ENCODE assay signal across 8 cellular contexts in genomic region chr12:68612675-68613074, GRCh38. TPM values are rescaled to one million over a fixed set of nuclear protein-coding genes. Genes with fewer than 3 reads are reported as not detected.
DNase-seq lines count a peak whose midpoint lies in the region; ATAC-seq, FAIRE-seq and TF ChIP-seq lines count a peak whose summit lies in the region.

No MANE protein-coding gene starts in this region.

- intact Hi-C loops in Calu3 (cut with micrococcal nuclease; ENCODE audit: unreplicated experiment) = loop anchor here (5.0 kb wide), 2 partner anchors 75 to 90 kb away; partner anchors contain the start of gene NUP107

- H3K36me3 Mint-ChIP-seq in Calu3 (ENCODE audit: insufficient read depth, unreplicated experiment) = peaks cover 58% of the 10 kb centered on the region

- H3K23ac ChIP-seq in H1 (ENCODE audit: insufficient read length) = no peak overlapping the region

- no peak overlapping the region for H2BK5ac ChIP-seq in H1 (ENCODE audit: low read depth, low read length)

- peaks cover 4% of the 10 kb centered on the region; the same call in 1 of the 2 replicates for H3K23me2 ChIP-seq in H1 (ENCODE audit: low read depth, low read length)

- H2BK20ac ChIP-seq in H1 (ENCODE audit: low read length) = no peak overlapping the region

- H3K27me3 Mint-ChIP-seq in Calu3 (ENCODE audit: unreplicated experiment) = no peaks in the 10 kb centered on the region

- H3K4me3 Mint-ChIP-seq in Calu3 (ENCODE audit: low read depth, unreplicated experiment) = peak overlapping the region; percentile 85

- H4K20me1 ChIP-seq in OCI-LY3 (ENCODE audit: insufficient read depth, low read length) (peaks cover 54% of the 10 kb centered on the region), H1 (replicated peaks in 1 of 2; ENCODE audit: control insufficient read depth in 1 of 2, insufficient read depth in 2 of 2, low read length in 2 of 2) (peaks cover 12 to 16% of the 10 kb centered on the region in 2 experiments), osteoblast (ENCODE audit: insufficient read depth, low read length) (peaks cover 29% of the 10 kb centered on the region)

- no peak overlapping the region for H2BK120ac ChIP-seq in H1 (replicated peaks; ENCODE audit: low read depth, low read length)

- peak overlapping the region; percentile 96 for H3K9ac ChIP-seq in OCI-LY3 (ENCODE audit: low read length)
- no peak overlapping the region for H3K9ac ChIP-seq in H1 (replicated peaks in 1 of 4; ENCODE audit: extremely low read depth in 1 of 4, low read depth in 3 of 4, low read length in 3 of 4)

- H3K27ac Mint-ChIP-seq in Calu3 (ENCODE audit: unreplicated experiment) = peak overlapping the region; percentile 96

- H4K91ac ChIP-seq in H1 (replicated peaks; ENCODE audit: insufficient read length, low read length) = no peak overlapping the region

- no peak overlapping the region for H2BK12ac ChIP-seq in H1 (ENCODE audit: low read depth, low read length)

- DNase-seq in Calu3 (no peak), H1 (ENCODE audit: low read depth in 1 of 2, low spot score in 2 of 2) (no peak), osteoblast (ENCODE audit: insufficient read length, low spot score, missing footprints) (no peak), DMS79 treated with DMSO at 0.1 percent for 48 hours (lab: John Stamatoyannopoulos, UW) (no peak), germinal center (ENCODE audit: low spot score) (no peak), midbrain (lab: John Stamatoyannopoulos, UW) (no peak)

- no peak overlapping the region for H3K18ac ChIP-seq in H1 (ENCODE audit: extremely low read depth, low read length)

- no peaks in the 10 kb centered on the region for H3K27me3 ChIP-seq in OCI-LY3 (ENCODE audit: low read depth, low read length)
- H3K27me3 ChIP-seq in H1 (replicated peaks in 1 of 4; ENCODE audit: control insufficient read depth in 3 of 4, extremely low read depth in 1 of 4, insufficient read depth in 3 of 4, low read length in 3 of 4) = no peaks in the 10 kb centered on the region
- no peaks in the 10 kb centered on the region for H3K27me3 ChIP-seq in osteoblast (ENCODE audit: insufficient read depth, low read length)

- H2AFZ ChIP-seq in OCI-LY3 (ENCODE audit: low read depth, low read length) (no peak overlapping the region), H1 (ENCODE audit: low read length) (no peak overlapping the region), osteoblast (ENCODE audit: low read length) (no peak overlapping the region)

- H2BK15ac ChIP-seq in H1 (ENCODE audit: low read length) = no peak overlapping the region

- FAIRE-seq in H1 (lab: Jason Lieb, UNC) = no peak

- TF ChIP-seq POLR2A in H1 (IDR thresholded peaks at IDR 0.05; ENCODE audit: control extremely low read depth in 1 of 2, low read depth in 2 of 2, low read length in 2 of 2) = no peak

- H3K14ac ChIP-seq in H1 (ENCODE audit: insufficient read length) = no peak overlapping the region

- POLR2A ChIA-PET in H1 (lab: Charles Lee; ENCODE audit: partially characterized antibody) = interaction anchor here (1.0 kb wide), 1 partner anchor 9 kb away, joined by 3 read pairs; no protein-coding TSS in a partner anchor

- H3K79me2 ChIP-seq in OCI-LY3 (ENCODE audit: low read length) (peaks cover 69% of the 10 kb centered on the region), H1 (ENCODE audit: control insufficient read depth in 1 of 2, insufficient read depth in 2 of 2, low read length in 2 of 2) (peaks cover 8 to 64% of the 10 kb centered on the region in 2 experiments), osteoblast (ENCODE audit: insufficient read depth, low read length) (peaks cover 64% of the 10 kb centered on the region)

- no peak for TF ChIP-seq EP300 in H1 (IDR thresholded peaks at IDR 0.05; ENCODE audit: borderline replicate concordance in 1 of 2, low read depth in 2 of 2, low read length in 2 of 2)

- TF ChIP-seq CTCF in Calu3 (IDR thresholded peaks at IDR 0.05; ENCODE audit: unreplicated experiment) = no peak
- TF ChIP-seq CTCF in OCI-LY3 (IDR thresholded peaks at IDR 0.05; ENCODE audit: low read depth, low read length) = no peak
- TF ChIP-seq CTCF in H1 (IDR thresholded peaks at IDR 0.05; ENCODE audit: control extremely low read depth in 1 of 3, insufficient read depth in 1 of 3, low read depth in 1 of 3, low read length in 3 of 3) = no peak
- no peak for TF ChIP-seq CTCF in osteoblast (IDR thresholded peaks at IDR 0.05; ENCODE audit: extremely low read depth, low read depth, low read length)

- peaks cover 33% of the 10 kb centered on the region for H3K4me1 ChIP-seq in OCI-LY3 (ENCODE audit: low read length)
- peaks cover 0 to 12% (median 6%) of the 10 kb centered on the region in 4 experiments; a peak in 6 of 7 replicates for H3K4me1 ChIP-seq in H1 (replicated peaks in 1 of 4; ENCODE audit: control insufficient read depth in 3 of 4, insufficient read depth in 4 of 4, low read length in 3 of 4)
- peaks cover 42% of the 10 kb centered on the region for H3K4me1 ChIP-seq in osteoblast (ENCODE audit: insufficient read depth, low read length)

- no TSS peak for BruUV-seq in Calu3 (replicated peaks; lab: Mats Ljungman, UMichigan)

- no peaks in the 10 kb centered on the region for H3K9me3 Mint-ChIP-seq in Calu3 (ENCODE audit: low read depth, unreplicated experiment)

- TF ChIP-seq RAD21 in H1 (IDR thresholded peaks at IDR 0.05 in 1 of 2, conservative IDR thresholded peaks at IDR 0.05 in 1 of 2; ENCODE audit: low read depth in 2 of 2, low read length in 2 of 2) = no peak

- H3K79me1 ChIP-seq in H1 (ENCODE audit: low read depth, low read length) = 0 out of 2 replicates have a peak, but pooled peaks cover 2% of the 10 kb centered on the region

- H3K4me3 ChIP-seq in OCI-LY3 (ENCODE audit: low read length) (peak overlapping the region; percentile 93), H1 (ENCODE audit: extremely low read depth in 1 of 4, insufficient read depth in 2 of 4, low read depth in 3 of 4, low read length in 4 of 4) (peak overlapping the region in 1 of 4 experiments; percentile 84; a peak in 2 of 8 replicates), osteoblast (ENCODE audit: insufficient read depth, low read length) (peak overlapping the region; percentile 93)

- H3K9me3 ChIP-seq in OCI-LY3 (ENCODE audit: insufficient read depth, low read length) (no peaks in the 10 kb centered on the region), H1 (ENCODE audit: insufficient read depth in 2 of 2, low read depth in 1 of 2, low read length in 1 of 2) (no peaks in the 10 kb centered on the region), osteoblast (ENCODE audit: low read depth, low read length) (no peaks in the 10 kb centered on the region)

- H3K4me2 ChIP-seq in OCI-LY3 (ENCODE audit: low read length) = peak overlapping the region; percentile 96
- peak overlapping the region; percentile 66 to 68; a peak in 1 of 4 replicates for H3K4me2 ChIP-seq in H1 (ENCODE audit: insufficient read depth in 1 of 2, low read depth in 2 of 2, low read length in 2 of 2)
- H3K4me2 ChIP-seq in osteoblast (ENCODE audit: insufficient read depth, low read length) = peak overlapping the region; percentile 81

- H3K36me3 ChIP-seq in OCI-LY3 (replicated peaks; ENCODE audit: low read depth, low read length) (peaks cover 13% of the 10 kb centered on the region), H1 (ENCODE audit: control insufficient read depth in 2 of 4, insufficient read depth in 4 of 4, low read length in 3 of 4) (peaks cover 0 to 5% (median 0%) of the 10 kb centered on the region in 4 experiments; a peak in 2 of 8 replicates), osteoblast (ENCODE audit: insufficient read depth, low read length) (peaks cover 9% of the 10 kb centered on the region)

- no peak overlapping the region for H4K8ac ChIP-seq in H1 (ENCODE audit: extremely low read depth, insufficient read depth, low read length)

- WGBS in H1 (ENCODE audit: extremely low coverage in 1 of 2, insufficient coverage in 1 of 2, insufficient read length in 1 of 2, insufficient replicate concordance in 2 of 2, low coverage in 1 of 2, low lambda C conversion rate in 2 of 2, missing lambda C conversion rate in 1 of 2), 2 experiments = 91% methylated on average over 4 of the region's 4 CpGs; no CpG with 5 or more reads in 1 of the 2 experiments

- no peak overlapping the region for H4K5ac ChIP-seq in H1 (ENCODE audit: insufficient read length, low read depth, low read length)

- H3K4me1 Mint-ChIP-seq in Calu3 (ENCODE audit: low read depth, unreplicated experiment) = peaks cover 45% of the 10 kb centered on the region

- no peak for ATAC-seq in HG02678 (IDR thresholded peaks at IDR 0.05; ENCODE audit: unreplicated experiment)

- no peak overlapping the region for H3K4ac ChIP-seq in H1 (replicated peaks; ENCODE audit: insufficient read length, low read depth, low read length)

- no peak overlapping the region for H3K56ac ChIP-seq in H1 (replicated peaks; ENCODE audit: insufficient read length, low read depth, low read length)

- CTCF ChIA-PET in Calu3 (lab: Charles Lee) (interaction anchor here (0.5 to 1.1 kb wide), 3 partner anchors 8 to 263 kb away, joined by 3 read pairs; no protein-coding TSS in a partner anchor), H1 (lab: Charles Lee; ENCODE audit: partially characterized antibody) (interaction anchor here (0.6 kb wide), 1 partner anchor 41 kb away, joined by 3 read pairs; no protein-coding TSS in a partner anchor)

- no peak overlapping the region for H2AK5ac ChIP-seq in H1 (ENCODE audit: low read depth, low read length)

- H3K27ac ChIP-seq in OCI-LY3 (ENCODE audit: low read length) = peak overlapping the region; percentile 86
- no peak overlapping the region for H3K27ac ChIP-seq in H1 (ENCODE audit: low read depth, low read length)
- H3K27ac ChIP-seq in osteoblast (ENCODE audit: low read depth, low read length) = peak overlapping the region; percentile 95

TF ChIP-seq in H1, 55 proteins besides CTCF, POLR2A, EP300 and RAD21 (continues in another document):
- no peak for TF ChIP-seq KDM5A (IDR thresholded peaks at IDR 0.05; ENCODE audit: low read length)
- no peak for TF ChIP-seq ZNF274 (IDR thresholded peaks at IDR 0.05; ENCODE audit: borderline replicate concordance, extremely low read depth, low read length)
- TF ChIP-seq BRCA1 (IDR thresholded peaks at IDR 0.05; ENCODE audit: low read depth, low read length) = no peak
- TF ChIP-seq KDM4A (IDR thresholded peaks at IDR 0.05; ENCODE audit: low read depth, low read length, severe bottlenecking) = no peak
- TF ChIP-seq JUN (IDR thresholded peaks at IDR 0.05; ENCODE audit: low read depth, low read length) = no peak
- no peak for TF ChIP-seq RNF2 (IDR thresholded peaks at IDR 0.05; ENCODE audit: borderline replicate concordance, low read depth, low read length, missing control alignments, poor library complexity, severe bottlenecking)

RNA-seq across cellular contexts. Expression of gene RAP1B, which starts 2.0 kb away (rescaled TPM):
- total RNA-seq in Calu3 (2022) = 158 and 159 TPM in 2 replicates
- total RNA-seq in H1 (2021; fragmentation: NEBNext Ultra II Directional; extraction: Animal tissue kit (Norgen Biotek cat#: 25700)) = 101 and 112 TPM in 2 replicates
- polyA plus RNA-seq in H1 (2011; rRNA removed) = 40.7 and 61.4 TPM in 2 replicates
- polyA plus RNA-seq in H1 (2011; cell fraction: cytosol; rRNA removed) = 91.1 TPM
- 23.7 TPM for polyA plus RNA-seq in H1 (2011; cell fraction: nucleus; rRNA removed)
- polyA plus RNA-seq in H1 (2012, experiment 1 of 2) = 65.1 to 97.1 TPM (median 84.6 TPM) in 4 replicates
- polyA plus RNA-seq in H1 (2012, experiment 2 of 2) = 9.2 TPM
- polyA plus RNA-seq in H1 (2013, experiment 1 of 2) = 72.6 TPM
- 78.4 TPM for polyA plus RNA-seq in H1 (2013, experiment 2 of 2)
- 28.6 and 46.4 TPM in 2 replicates for polyA minus RNA-seq in H1 (2011; rRNA and poly(A)+ RNA removed)
- polyA minus RNA-seq in H1 (2011; cell fraction: cytosol; rRNA and poly(A)+ RNA removed) = 65.5 TPM
- polyA minus RNA-seq in H1 (2011; cell fraction: nucleus; rRNA and poly(A)+ RNA removed) = 44.8 TPM
- total RNA-seq in osteoblast = 231 and 243 TPM in 2 replicates
